32 cellular contexts compared by ENCODE assay signal in the genomic region with DNA sequence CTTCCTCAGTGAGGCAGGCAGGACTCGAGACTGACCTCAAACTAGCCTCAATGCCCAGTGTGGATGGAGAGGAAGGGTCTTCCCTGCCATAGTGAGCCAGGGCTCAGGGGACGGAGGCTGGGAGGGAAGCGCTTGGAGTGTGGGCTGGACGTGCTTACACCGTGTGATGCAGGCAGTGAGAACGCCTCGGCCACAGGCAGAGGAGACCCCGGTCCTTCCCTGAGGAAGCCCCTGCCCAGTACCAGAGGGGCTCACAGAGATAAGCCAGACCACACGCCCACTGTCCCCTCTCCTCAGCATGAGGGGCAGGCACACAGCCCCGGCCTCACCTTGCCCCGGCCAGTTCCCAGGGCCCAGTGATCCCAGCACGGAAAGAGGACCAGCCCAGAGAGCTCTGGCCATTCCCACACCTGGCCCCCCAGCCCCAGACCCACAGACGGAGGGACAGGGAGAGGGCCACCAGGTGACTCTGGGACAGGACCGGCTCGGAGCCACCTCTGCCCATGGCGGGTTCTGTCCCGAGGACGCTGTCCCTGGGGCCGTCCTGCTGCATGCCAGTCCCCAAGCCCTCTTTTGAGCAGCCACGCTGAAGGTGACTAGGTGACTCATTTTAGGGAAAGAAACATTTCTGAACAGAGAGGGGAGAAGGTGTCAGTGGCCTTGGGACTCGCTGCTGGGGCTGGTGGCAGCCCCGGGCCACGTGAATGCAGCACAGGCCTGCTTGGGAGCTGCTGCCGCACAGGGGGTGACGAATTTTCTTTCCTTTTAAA. TPM values are rescaled to one million over a fixed set of nuclear protein-coding genes. Genes with fewer than 3 reads are reported as not detected.
DNase-seq lines count a peak whose midpoint lies in the region; ATAC-seq, FAIRE-seq and TF ChIP-seq lines count a peak whose summit lies in the region.
"Had no signal": no experiment of that assay in that cellular context is flagged by ENCODE, and none has a peak within 500 bp of the region (broad histone marks: within the 10 kb centered on the region; RNA-seq: fewer than 3 reads in every experiment).

No MANE protein-coding gene starts in this region.

- DNase-seq in cardiac septum (ENCODE audit: low spot score) = peak; percentile 66
- DNase-seq in left ventricle myocardium superior = no peak
- no peak for DNase-seq in HepG2 (ENCODE audit: low spot score)
- DNase-seq in urothelium cell line (ENCODE audit: low spot score) = no peak
- DNase-seq: activated CD4-positive, alpha-beta memory T cell treated with anti-CD3 and anti-CD28 coated beads for 36 hours; activated CD4-positive, alpha-beta T cell treated with anti-CD3 and anti-CD28 coated beads for 1 hour; Calu3; CD4-positive, CD25-positive, alpha-beta regulatory T cell; DMS79 treated with DMSO at 0.1 percent for 48 hours; effector CD4-positive, alpha-beta T cell; GDM1; GM23248; hippocampal formation; IMR-90; NCI-H146; NCI-H2107; NCI-H345; NCI-H748 treated with DMSO at 0.1 percent for 48 hours; SIG-M5; stimulated activated CD8-positive, alpha-beta memory T cell treated with anti-CD3 and anti-CD28 coated beads, Interleukin-4, amount 100 ng/mL, for 48 hours; stomach; SW 1271 had no signal

- POLR2A ChIA-PET in HepG2 (lab: Yijun Ruan, JAX) = no interaction called here

- no peaks in the 10 kb centered on the region for H3K9me3 ChIP-seq in HepG2 (ENCODE audit: low read length)
- H3K9me3 ChIP-seq: A549, breast epithelium, right lobe of liver, stomach, vagina had no signal

- TF ChIP-seq CTCF in HepG2 (CRISPR knock-in tag; IDR thresholded peaks at IDR 0.05) = no peak

- no peaks in the 10 kb centered on the region for H3K79me2 ChIP-seq in HepG2 (ENCODE audit: insufficient read depth, low read length)

- ATAC-seq in left ventricle myocardium superior = no peak
- ATAC-seq in HepG2 = peak; percentile 10; the same call in 1 of the 3 replicates
- no peak for ATAC-seq in GM19395 (IDR thresholded peaks at IDR 0.05; ENCODE audit: unreplicated experiment)
- ATAC-seq in HG02678 (IDR thresholded peaks at IDR 0.05; ENCODE audit: unreplicated experiment) = no peak
- ATAC-seq: A549; activated naive CD4-positive, alpha-beta T cell treated with anti-CD3 and anti-CD28 coated beads, Interleukin-2, amount 50 U/mL, for 72 hours; Panc1; right lobe of liver had no signal

- no peak overlapping the region for H3K27ac ChIP-seq in HepG2 (ENCODE audit: extremely low read length, insufficient read depth, low read length)
- H3K27ac ChIP-seq: A549, breast epithelium, GM23248, right lobe of liver, stomach, vagina had no signal

- H2AFZ ChIP-seq in HepG2 (ENCODE audit: low read length) = no peak overlapping the region
- H2AFZ ChIP-seq: GM23248 had no signal

- intact Hi-C loops in cardiac septum (cut with DNase I) (no loop called here), left ventricle myocardium superior (cut with micrococcal nuclease) (no loop called here), HepG2 (cut with micrococcal nuclease; ENCODE audit: unreplicated experiment) (no loop called here)

- CTCF ChIA-PET in HepG2 (lab: Yijun Ruan, JAX; ENCODE audit: low intra/inter-chr PET ratio, low total read pairs) = no interaction called here

- TF ChIP-seq POLR2A in HepG2 (IDR thresholded peaks at IDR 0.05; ENCODE audit: insufficient read depth in 1 of 2, low read depth in 2 of 2, low read length in 2 of 2) = no peak

- in situ Hi-C loops in HepG2 (cut with HindIII; ENCODE audit: extremely low pct_ligation_motif_present, low pct_unique_long_range_greater_than_20kb) = no loop called here

- no peak for FAIRE-seq in HepG2 (lab: Jason Lieb, UNC)
- peak; percentile 13 for FAIRE-seq in urothelium cell line (lab: Jason Lieb, UNC)
- FAIRE-seq: A549 had no signal

- H3K27me3 ChIP-seq in HepG2 (ENCODE audit: control insufficient read depth in 1 of 2, insufficient read depth in 2 of 2, low read length in 2 of 2) = peaks cover 0 to 3% of the 10 kb centered on the region in 2 experiments; a peak in 2 of 5 replicates
- H3K27me3 ChIP-seq: breast epithelium, right lobe of liver, vagina had no signal

- H3K9ac ChIP-seq in HepG2 (ENCODE audit: insufficient read depth, low read depth, low read length) = peak overlapping the region; percentile 28; the same call in 1 of the 2 replicates
- H3K9ac ChIP-seq: GM23248 had no signal

- H3K4me3 ChIP-seq in HepG2 (replicated peaks in 1 of 3; ENCODE audit: insufficient read depth in 1 of 3, low read depth in 2 of 3, low read length in 3 of 3) = peak overlapping the region in 1 of 3 experiments; percentile 51; a peak in 1 of 6 replicates
- H3K4me3 ChIP-seq: A549, breast epithelium, GM23248, right lobe of liver, stomach, vagina had no signal

- H3K4me1 ChIP-seq in HepG2 (ENCODE audit: insufficient read depth, low read length) = peaks cover 53% of the 10 kb centered on the region
- H3K4me1 ChIP-seq: A549, breast epithelium, right lobe of liver had no signal

- WGBS in HepG2 (ENCODE audit: low lambda C conversion rate) = 60% methylated on average over 1 of the region's 25 CpGs

- H3K36me3 ChIP-seq in HepG2 (replicated peaks in 1 of 2; ENCODE audit: control insufficient read depth in 1 of 2, insufficient read depth in 2 of 2, low read length in 2 of 2) = no peaks in the 10 kb centered on the region
- H3K36me3 ChIP-seq: breast epithelium, right lobe of liver, vagina had no signal

- no peak for TF ChIP-seq RAD21 in HepG2 (CRISPR knock-in tag; IDR thresholded peaks at IDR 0.05)

- no TSS peak for BruUV-seq in HepG2 (replicated peaks; lab: Mats Ljungman, UMichigan)

- peak overlapping the region; percentile 66 for H3K4me2 ChIP-seq in HepG2 (ENCODE audit: low read depth, low read length)
- H3K4me2 ChIP-seq: A549 had no signal

- TF ChIP-seq EP300 in HepG2 (IDR thresholded peaks at IDR 0.05; ENCODE audit: low read depth in 2 of 2, low read length in 2 of 2) (no peak), HepG2 (CRISPR knock-in tag; IDR thresholded peaks at IDR 0.05; ENCODE audit: borderline replicate concordance) (no peak)

- no peaks in the 10 kb centered on the region for H4K20me1 ChIP-seq in HepG2 (ENCODE audit: insufficient read depth, low read length)

RNA-seq across cellular contexts. Expression of a gene that starts 6.1 kb away (rescaled TPM):
- total RNA-seq in cardiac septum (12.2 TPM), left ventricle myocardium superior (10.2 TPM), HepG2 (2016; rRNA removed; fragmentation: Illumina TruSeq; extraction: Trizol) (38.3 and 44.3 TPM in 2 replicates)
- 35.6 and 45.0 TPM in 2 replicates for total RNA-seq in HepG2 (2016; cell fraction: cytosol; rRNA removed; fragmentation: Illumina TruSeq; extraction: Trizol; ENCODE audit: low read depth)
- total RNA-seq in HepG2 (2016; cell fraction: insoluble cytoplasmic fraction; rRNA removed; fragmentation: Illumina TruSeq; extraction: Trizol) = 31.9 and 43.2 TPM in 2 replicates
- 88.7 and 95.2 TPM in 2 replicates for total RNA-seq in HepG2 (2016; cell fraction: membrane; rRNA removed; fragmentation: Illumina TruSeq; extraction: Trizol)
- total RNA-seq in HepG2 (2016; cell fraction: nucleus; rRNA removed; fragmentation: Illumina TruSeq; extraction: Trizol) = 47.8 and 56.5 TPM in 2 replicates
- 183 and 271 TPM in 2 replicates for polyA plus RNA-seq in HepG2 (2011; rRNA removed)
- polyA plus RNA-seq in HepG2 (2011; cell fraction: cytosol; rRNA removed) = 147 and 184 TPM in 2 replicates
- 1,153 and 1,227 TPM in 2 replicates for polyA plus RNA-seq in HepG2 (2011; cell fraction: nucleus; rRNA removed)
- 143 and 184 TPM in 2 replicates for polyA plus RNA-seq in HepG2 (2012)
- polyA plus RNA-seq in HepG2 (2016; cell fraction: cytosol; fragmentation: Illumina TruSeq; extraction: Trizol; ENCODE audit: low read depth) = 80.1 and 97.0 TPM in 2 replicates
- polyA plus RNA-seq in HepG2 (2016; cell fraction: insoluble cytoplasmic fraction; fragmentation: Illumina TruSeq; extraction: Trizol; ENCODE audit: low read depth) = 62.3 and 80.0 TPM in 2 replicates
- 159 and 160 TPM in 2 replicates for polyA plus RNA-seq in HepG2 (2016; cell fraction: membrane; fragmentation: Illumina TruSeq; extraction: Trizol; ENCODE audit: low read depth)
- polyA plus RNA-seq in HepG2 (2016; cell fraction: nucleus; fragmentation: Illumina TruSeq; extraction: Trizol; ENCODE audit: insufficient read depth, low read depth) = 179 and 193 TPM in 2 replicates
- polyA minus RNA-seq in HepG2 (2011; rRNA and poly(A)+ RNA removed; ENCODE audit: low replicate concordance) = 64.9 and 155 TPM in 2 replicates
- 76.5 and 105 TPM in 2 replicates for polyA minus RNA-seq in HepG2 (2011; cell fraction: cytosol; rRNA and poly(A)+ RNA removed)
- polyA minus RNA-seq in HepG2 (2011; cell fraction: nucleus; rRNA and poly(A)+ RNA removed) = 147 and 159 TPM in 2 replicates

RNA-seq across cellular contexts. Expression of a gene that starts 24.0 kb away (rescaled TPM):
- not detected for total RNA-seq in cardiac septum
- total RNA-seq in left ventricle myocardium superior = not detected
- total RNA-seq in HepG2 (2016; rRNA removed; fragmentation: Illumina TruSeq; extraction: Trizol) = 0.21 and 0.44 TPM in 2 replicates
- 0.09 and 0.20 TPM in 2 replicates for total RNA-seq in HepG2 (2016; cell fraction: cytosol; rRNA removed; fragmentation: Illumina TruSeq; extraction: Trizol; ENCODE audit: low read depth)
- total RNA-seq in HepG2 (2016; cell fraction: insoluble cytoplasmic fraction; rRNA removed; fragmentation: Illumina TruSeq; extraction: Trizol) = 0.33 and 0.43 TPM in 2 replicates
- total RNA-seq in HepG2 (2016; cell fraction: membrane; rRNA removed; fragmentation: Illumina TruSeq; extraction: Trizol) = 0.21 and 0.37 TPM in 2 replicates
- 0.28 and 0.34 TPM in 2 replicates for total RNA-seq in HepG2 (2016; cell fraction: nucleus; rRNA removed; fragmentation: Illumina TruSeq; extraction: Trizol)
- polyA plus RNA-seq in HepG2 (2011; rRNA removed) = 0.26 and 0.38 TPM in 2 replicates
- polyA plus RNA-seq in HepG2 (2011; cell fraction: cytosol; rRNA removed) = 0.21 and 0.30 TPM in 2 replicates
- polyA plus RNA-seq in HepG2 (2011; cell fraction: nucleus; rRNA removed) = 3.0 and 3.2 TPM in 2 replicates
- polyA plus RNA-seq in HepG2 (2012) = 0.35 and 0.44 TPM in 2 replicates
- polyA plus RNA-seq in HepG2 (2016; cell fraction: cytosol; fragmentation: Illumina TruSeq; extraction: Trizol; ENCODE audit: low read depth) = 0.05 and 0.14 TPM in 2 replicates
- polyA plus RNA-seq in HepG2 (2016; cell fraction: insoluble cytoplasmic fraction; fragmentation: Illumina TruSeq; extraction: Trizol; ENCODE audit: low read depth) = 0.25 TPM in 1 of 2 replicates, not detected in the other
- polyA plus RNA-seq in HepG2 (2016; cell fraction: membrane; fragmentation: Illumina TruSeq; extraction: Trizol; ENCODE audit: low read depth) = 0.08 and 0.15 TPM in 2 replicates
- polyA plus RNA-seq in HepG2 (2016; cell fraction: nucleus; fragmentation: Illumina TruSeq; extraction: Trizol; ENCODE audit: insufficient read depth, low read depth) = 0.79 and 0.97 TPM in 2 replicates
- polyA minus RNA-seq in HepG2 (2011; rRNA and poly(A)+ RNA removed; ENCODE audit: low replicate concordance) = 0.26 TPM in 1 of 2 replicates, not detected in the other
- not detected in 2 replicates for polyA minus RNA-seq in HepG2 (2011; cell fraction: cytosol; rRNA and poly(A)+ RNA removed)
- polyA minus RNA-seq in HepG2 (2011; cell fraction: nucleus; rRNA and poly(A)+ RNA removed) = 0.26 and 0.37 TPM in 2 replicates
- total RNA-seq: activated CD4-positive, alpha-beta memory T cell treated with anti-CD3 and anti-CD28 coated beads for 36 hours; activated naive CD4-positive, alpha-beta T cell treated with anti-CD3 and anti-CD28 coated beads, Interleukin-2, amount 50 U/mL, for 72 hours; activated T-helper 1 cell treated with anti-CD3 and anti-CD28 coated beads, Interleukin-12 subunit alpha, Interleukin-12 subunit beta, Interleukin-2, Interleukin-4 antibody, amounts not matched to agents 30 ng/mL and 10 ng/mL and 1 ng/mL, durations not matched to agents 14 hours and 24 hours and 36 hours; CD4-positive, CD25-positive, alpha-beta regulatory T cell; GM23248; IMR-90; mesenteric fat pad; vagina had no signal
- polyA plus RNA-seq: CD4-positive, CD25-positive, alpha-beta regulatory T cell; GM23248 had no signal

RNA-seq across cellular contexts. Expression of a gene that starts 42.0 kb away (rescaled TPM):
- total RNA-seq in cardiac septum = 3.3 TPM
- 1.9 TPM for total RNA-seq in left ventricle myocardium superior
- 0.63 and 1.2 TPM in 2 replicates for total RNA-seq in HepG2 (2016; rRNA removed; fragmentation: Illumina TruSeq; extraction: Trizol)
- total RNA-seq in HepG2 (2016; cell fraction: cytosol; rRNA removed; fragmentation: Illumina TruSeq; extraction: Trizol; ENCODE audit: low read depth) = 0.81 and 1.1 TPM in 2 replicates
- 0.82 and 1.9 TPM in 2 replicates for total RNA-seq in HepG2 (2016; cell fraction: insoluble cytoplasmic fraction; rRNA removed; fragmentation: Illumina TruSeq; extraction: Trizol)
- 0.46 and 1.00 TPM in 2 replicates for total RNA-seq in HepG2 (2016; cell fraction: membrane; rRNA removed; fragmentation: Illumina TruSeq; extraction: Trizol)
- total RNA-seq in HepG2 (2016; cell fraction: nucleus; rRNA removed; fragmentation: Illumina TruSeq; extraction: Trizol) = 1.6 and 2.0 TPM in 2 replicates
- 0.78 and 2.1 TPM in 2 replicates for polyA plus RNA-seq in HepG2 (2011; rRNA removed)
- polyA plus RNA-seq in HepG2 (2011; cell fraction: cytosol; rRNA removed) = 0.53 and 1.0 TPM in 2 replicates
- polyA plus RNA-seq in HepG2 (2011; cell fraction: nucleus; rRNA removed) = 17.1 and 17.5 TPM in 2 replicates
- polyA plus RNA-seq in HepG2 (2012) = 0.76 and 1.0 TPM in 2 replicates
- polyA plus RNA-seq in HepG2 (2016; cell fraction: cytosol; fragmentation: Illumina TruSeq; extraction: Trizol; ENCODE audit: low read depth) = 0.60 and 0.67 TPM in 2 replicates
- polyA plus RNA-seq in HepG2 (2016; cell fraction: insoluble cytoplasmic fraction; fragmentation: Illumina TruSeq; extraction: Trizol; ENCODE audit: low read depth) = 0.39 and 0.46 TPM in 2 replicates
- 0.44 and 0.56 TPM in 2 replicates for polyA plus RNA-seq in HepG2 (2016; cell fraction: membrane; fragmentation: Illumina TruSeq; extraction: Trizol; ENCODE audit: low read depth)
- polyA plus RNA-seq in HepG2 (2016; cell fraction: nucleus; fragmentation: Illumina TruSeq; extraction: Trizol; ENCODE audit: insufficient read depth, low read depth) = 3.7 and 3.8 TPM in 2 replicates
- 0.44 and 0.61 TPM in 2 replicates for polyA minus RNA-seq in HepG2 (2011; rRNA and poly(A)+ RNA removed; ENCODE audit: low replicate concordance)
- 0.44 TPM in 1 of 2 replicates, not detected in the other for polyA minus RNA-seq in HepG2 (2011; cell fraction: cytosol; rRNA and poly(A)+ RNA removed)
- polyA minus RNA-seq in HepG2 (2011; cell fraction: nucleus; rRNA and poly(A)+ RNA removed) = 1.8 and 3.4 TPM in 2 replicates
- total RNA-seq: IMR-90 had no signal

RNA-seq across cellular contexts. Expression of a gene that starts 42.2 kb away (rescaled TPM):
- 11.3 TPM for total RNA-seq in cardiac septum
- 8.3 TPM for total RNA-seq in left ventricle myocardium superior
- 1.3 and 2.7 TPM in 2 replicates for total RNA-seq in HepG2 (2016; rRNA removed; fragmentation: Illumina TruSeq; extraction: Trizol)
- total RNA-seq in HepG2 (2016; cell fraction: cytosol; rRNA removed; fragmentation: Illumina TruSeq; extraction: Trizol; ENCODE audit: low read depth) = 1.1 and 1.7 TPM in 2 replicates
- 1.3 and 3.1 TPM in 2 replicates for total RNA-seq in HepG2 (2016; cell fraction: insoluble cytoplasmic fraction; rRNA removed; fragmentation: Illumina TruSeq; extraction: Trizol)
- 1.6 and 2.4 TPM in 2 replicates for total RNA-seq in HepG2 (2016; cell fraction: membrane; rRNA removed; fragmentation: Illumina TruSeq; extraction: Trizol)
- 3.0 and 3.1 TPM in 2 replicates for total RNA-seq in HepG2 (2016; cell fraction: nucleus; rRNA removed; fragmentation: Illumina TruSeq; extraction: Trizol)
- polyA plus RNA-seq in HepG2 (2011; rRNA removed) = 4.8 and 9.1 TPM in 2 replicates
- polyA plus RNA-seq in HepG2 (2011; cell fraction: cytosol; rRNA removed) = 1.6 and 3.2 TPM in 2 replicates
- 82.5 and 82.6 TPM in 2 replicates for polyA plus RNA-seq in HepG2 (2011; cell fraction: nucleus; rRNA removed)
- polyA plus RNA-seq in HepG2 (2012) = 4.7 and 9.6 TPM in 2 replicates
- polyA plus RNA-seq in HepG2 (2016; cell fraction: cytosol; fragmentation: Illumina TruSeq; extraction: Trizol; ENCODE audit: low read depth) = 3.8 and 4.6 TPM in 2 replicates
- 2.3 and 2.8 TPM in 2 replicates for polyA plus RNA-seq in HepG2 (2016; cell fraction: insoluble cytoplasmic fraction; fragmentation: Illumina TruSeq; extraction: Trizol; ENCODE audit: low read depth)
- 5.3 and 6.7 TPM in 2 replicates for polyA plus RNA-seq in HepG2 (2016; cell fraction: membrane; fragmentation: Illumina TruSeq; extraction: Trizol; ENCODE audit: low read depth)
- polyA plus RNA-seq in HepG2 (2016; cell fraction: nucleus; fragmentation: Illumina TruSeq; extraction: Trizol; ENCODE audit: insufficient read depth, low read depth) = 8.9 and 9.7 TPM in 2 replicates
- polyA minus RNA-seq in HepG2 (2011; rRNA and poly(A)+ RNA removed; ENCODE audit: low replicate concordance) = 3.4 and 4.2 TPM in 2 replicates
- 0.62 and 2.6 TPM in 2 replicates for polyA minus RNA-seq in HepG2 (2011; cell fraction: cytosol; rRNA and poly(A)+ RNA removed)
- polyA minus RNA-seq in HepG2 (2011; cell fraction: nucleus; rRNA and poly(A)+ RNA removed) = 6.6 and 9.0 TPM in 2 replicates
